In the genomic region with DNA sequence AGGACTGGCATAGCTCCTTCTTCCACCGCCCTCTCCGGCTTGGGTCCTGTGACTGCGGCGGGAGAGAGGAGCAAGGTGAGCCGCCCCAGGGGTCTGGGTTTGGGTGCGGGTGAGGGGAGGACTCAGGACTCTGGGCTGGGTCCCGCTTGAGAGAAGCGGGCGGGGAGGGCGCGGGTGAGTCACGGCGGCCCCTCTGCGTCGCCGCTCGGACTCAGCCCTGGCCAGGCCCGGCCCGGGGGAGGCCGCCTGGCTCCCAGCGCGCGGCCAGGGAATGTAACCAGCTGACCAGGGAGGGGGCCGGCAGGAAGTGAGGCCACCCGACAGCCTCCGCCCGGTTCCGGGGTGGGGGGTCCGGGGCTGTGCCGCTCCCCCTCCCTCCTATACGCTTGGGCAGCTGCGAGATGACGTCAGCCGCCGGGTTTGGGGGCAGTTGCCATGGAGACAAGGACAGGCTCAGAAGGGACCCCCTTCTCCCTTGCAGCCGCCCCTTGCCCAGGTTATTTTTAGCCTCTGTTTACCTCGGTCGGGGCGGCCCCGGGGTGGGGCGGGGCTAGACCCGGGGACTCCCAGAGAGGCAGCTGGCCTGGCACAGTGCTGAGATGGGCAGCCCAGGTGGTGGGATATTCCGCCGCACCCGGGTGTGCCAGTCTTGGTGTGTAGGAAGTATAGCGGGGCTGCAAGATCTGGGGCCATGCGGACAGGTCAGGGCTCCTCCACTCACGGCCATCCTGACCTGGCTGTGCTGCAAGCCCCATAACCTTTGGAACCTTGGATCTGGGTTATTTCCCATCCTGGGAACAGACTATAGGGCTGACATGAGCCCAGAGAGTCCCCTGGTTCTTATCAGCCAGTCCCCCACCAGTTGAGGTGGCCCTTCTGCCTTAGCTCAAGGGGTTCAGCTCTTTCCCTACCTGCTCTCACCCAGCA, we compare ENCODE assay signal across 8 cellular contexts. TPM values are rescaled to one million over a fixed set of nuclear protein-coding genes. Genes with fewer than 3 reads are reported as not detected.
A peak's percentile ranks its signal among the peaks of the same experiment; 100 is the strongest.
DNase-seq lines count a peak whose midpoint lies in the region; ATAC-seq and TF ChIP-seq lines count a peak whose summit lies in the region.

No MANE protein-coding gene starts in this region.

- H3K27me3 ChIP-seq in BE2C (no peaks in the 10 kb centered on the region), breast epithelium (no peaks in the 10 kb centered on the region), sigmoid colon (no peaks in the 10 kb centered on the region)

- peak; percentile 37 for ATAC-seq in GM18861 (IDR thresholded peaks at IDR 0.05; ENCODE audit: unreplicated experiment)
- no peak for ATAC-seq in GM21360 (IDR thresholded peaks at IDR 0.05; ENCODE audit: unreplicated experiment)

- H3K4me3 ChIP-seq in BE2C (ENCODE audit: low read depth, low read length) = peak overlapping the region; percentile 90
- peak overlapping the region; percentile 81 to 90 (median 85) for H3K4me3 ChIP-seq in breast epithelium
- H3K4me3 ChIP-seq in sigmoid colon = peak overlapping the region; percentile 60 to 98 (median 76)

- H3K9me3 ChIP-seq in BE2C (no peaks in the 10 kb centered on the region), breast epithelium (no peaks in the 10 kb centered on the region), sigmoid colon (no peaks in the 10 kb centered on the region)

- TF ChIP-seq POLR2A in breast epithelium (IDR thresholded peaks at IDR 0.05) (no peak), sigmoid colon (IDR thresholded peaks at IDR 0.05) (peak; percentile 56 to 82)

- WGBS in sigmoid colon, 2 donors = 3 to 4% methylated on average over 48 of the region's 48 CpGs

- no peak for DNase-seq in BE2C
- DNase-seq in NCI-H146 (lab: John Stamatoyannopoulos, UW) = peak; percentile 61
- peak in 1 of 2 donors; percentile 57 for DNase-seq in breast epithelium (ENCODE audit: low spot score in 2 of 2)
- DNase-seq in iPS-NIHi11 (ENCODE audit: low spot score) = peak; percentile 60
- peak; percentile 92 for DNase-seq in sigmoid colon
- DNase-seq in SK-N-DZ (ENCODE audit: low spot score) = no peak

- 0 out of 2 replicates have a peak, but pooled peaks cover 3% of the 10 kb centered on the region for H3K4me1 ChIP-seq in BE2C
- H3K4me1 ChIP-seq in breast epithelium = peaks cover 0 to 8% of the 10 kb centered on the region in 2 donors
- peaks cover 0 to 38% (median 24%) of the 10 kb centered on the region in 4 donors for H3K4me1 ChIP-seq in sigmoid colon

- TF ChIP-seq EP300 in sigmoid colon (IDR thresholded peaks at IDR 0.05) = peak in 1 of 4 donors; percentile 10

- peak overlapping the region; percentile 75 to 91 for H3K27ac ChIP-seq in breast epithelium
- H3K27ac ChIP-seq in sigmoid colon = peak overlapping the region; percentile 86 to 97 (median 94)

- TF ChIP-seq CTCF in BE2C (IDR thresholded peaks at IDR 0.05; ENCODE audit: low read depth, low read length) = no peak
- TF ChIP-seq CTCF in breast epithelium (IDR thresholded peaks at IDR 0.05) = no peak
- no peak for TF ChIP-seq CTCF in sigmoid colon (IDR thresholded peaks at IDR 0.05)

- intact Hi-C loops in breast epithelium (cut with DNase I; ENCODE audit: low total_unique reads) (loop anchor here (10.0 kb wide), 1 partner anchor 395 kb away; no protein-coding TSS in a partner anchor), sigmoid colon (cut with DNase I) (no loop called here)

- H3K36me3 ChIP-seq in BE2C (no peaks in the 10 kb centered on the region), breast epithelium (no peaks in the 10 kb centered on the region), sigmoid colon (no peaks in the 10 kb centered on the region)

RNA-seq across cellular contexts. Expression of a gene that starts 1.6 kb away (rescaled TPM):
- 68.5 TPM for polyA plus RNA-seq in BE2C (2012; ENCODE audit: insufficient read depth, insufficient read length, low read depth)
- total RNA-seq in breast epithelium (10 to 100 TPM; 32.0 to 50.5 (median 33.4) TPM), sigmoid colon (10 to 100 TPM; 23.9 to 60.9 (median 35.2) TPM)
- polyA plus RNA-seq in sigmoid colon = 10 to 100 TPM; 10.2 to 26.7 (median 11.8) TPM
- 15.0 and 16.7 TPM in 2 replicates for polyA plus RNA-seq in SK-N-DZ (2014; cell fraction: cytosol; rRNA removed)
- polyA plus RNA-seq in SK-N-DZ (2014; cell fraction: nucleus; rRNA removed) = 21.7 and 69.4 TPM in 2 replicates

RNA-seq across cellular contexts. Expression of a gene that starts 32.0 kb away (rescaled TPM):
- polyA plus RNA-seq in BE2C (2012; ENCODE audit: insufficient read depth, insufficient read length, low read depth) = 76.9 TPM
- 10 to 100 TPM; 27.8 to 51.7 (median 38.0) TPM for total RNA-seq in breast epithelium
- 10 to 100 TPM; 29.2 to 45.7 (median 35.8) TPM for total RNA-seq in sigmoid colon
- 10 to 100 TPM; 25.8 to 28.8 (median 27.5) TPM for polyA plus RNA-seq in sigmoid colon
- polyA plus RNA-seq in SK-N-DZ (2014; cell fraction: cytosol; rRNA removed) = 39.9 and 43.7 TPM in 2 replicates
- 26.0 and 33.8 TPM in 2 replicates for polyA plus RNA-seq in SK-N-DZ (2014; cell fraction: nucleus; rRNA removed)

RNA-seq across cellular contexts. Expression of a gene that starts 46.9 kb away (rescaled TPM):
- polyA plus RNA-seq in BE2C (2012; ENCODE audit: insufficient read depth, insufficient read length, low read depth) = 2.0 TPM
- total RNA-seq in breast epithelium (not detected), sigmoid colon (not detected)
- not detected for polyA plus RNA-seq in sigmoid colon
- polyA plus RNA-seq in SK-N-DZ (2014; cell fraction: cytosol; rRNA removed) = not detected in 2 replicates
- not detected in 2 replicates for polyA plus RNA-seq in SK-N-DZ (2014; cell fraction: nucleus; rRNA removed)

RNA-seq across cellular contexts. Expression of a gene that starts 49.3 kb away (rescaled TPM):
- 180 TPM for polyA plus RNA-seq in BE2C (2012; ENCODE audit: insufficient read depth, insufficient read length, low read depth)
- total RNA-seq in breast epithelium (100 to 1,000 TPM; 101 to 122 (median 104) TPM), sigmoid colon (100 to 1,000 TPM in 2 of 4 donors, 10 to 100 TPM in 2; 70.3 to 112 (median 93.6) TPM)
- polyA plus RNA-seq in sigmoid colon = 100 to 1,000 TPM; 214 to 287 (median 231) TPM
- polyA plus RNA-seq in SK-N-DZ (2014; cell fraction: cytosol; rRNA removed) = 61.3 and 68.8 TPM in 2 replicates
- polyA plus RNA-seq in SK-N-DZ (2014; cell fraction: nucleus; rRNA removed) = 33.0 and 44.5 TPM in 2 replicates

Comparison
In these comparisons a context has a peak if more than half of its experiments do, and no peak if none do; other contexts are left out.
1. DNase-seq: peak in NCI-H146 (single experiment), iPS-NIHi11 (single experiment) and sigmoid colon (single experiment); none in BE2C (single experiment) and SK-N-DZ (single experiment).
2. Peak in every context shown above with its lines, with median percentiles within 50 percentile points of each other: H3K4me3 ChIP-seq.